1 cellular context compared by ENCODE assay signal in the genomic region with DNA sequence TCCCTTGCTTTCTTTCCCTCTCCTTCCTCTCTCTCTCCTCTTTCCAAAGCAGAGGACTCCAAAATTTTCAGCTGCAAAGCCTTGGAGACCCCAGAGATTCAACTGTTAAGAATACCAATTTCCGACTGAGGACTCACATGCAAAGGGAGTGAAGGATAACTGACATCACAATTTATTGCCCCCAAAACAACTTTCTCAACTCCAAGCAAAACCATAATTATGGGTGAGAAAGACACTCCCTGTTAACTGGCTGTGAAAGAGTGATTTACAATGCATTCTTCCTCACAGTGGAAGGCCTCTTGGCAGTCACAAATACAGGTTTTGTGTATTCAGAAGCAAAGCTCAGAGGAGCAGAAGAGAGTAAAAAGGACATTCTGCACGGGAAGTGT.
TF ChIP-seq lines count a peak whose summit lies in the region.

No MANE protein-coding gene starts in this region.

TF ChIP-seq in H1, 55 proteins besides CTCF, POLR2A, EP300 and RAD21:
- TF ChIP-seq SP2 (IDR thresholded peaks at IDR 0.05; ENCODE audit: low read length): no peak
- TF ChIP-seq KDM1A (IDR thresholded peaks at IDR 0.05; ENCODE audit: borderline replicate concordance, low read length): no peak
- no peak for TF ChIP-seq JUN (IDR thresholded peaks at IDR 0.05; ENCODE audit: low read depth, low read length)
- TF ChIP-seq, protein P1, sequence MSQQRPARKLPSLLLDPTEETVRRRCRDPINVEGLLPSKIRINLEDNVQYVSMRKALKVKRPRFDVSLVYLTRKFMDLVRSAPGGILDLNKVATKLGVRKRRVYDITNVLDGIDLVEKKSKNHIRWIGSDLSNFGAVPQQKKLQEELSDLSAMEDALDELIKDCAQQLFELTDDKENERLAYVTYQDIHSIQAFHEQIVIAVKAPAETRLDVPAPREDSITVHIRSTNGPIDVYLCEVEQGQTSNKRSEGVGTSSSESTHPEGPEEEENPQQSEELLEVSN (IDR thresholded peaks at IDR 0.05): no peak
- TF ChIP-seq NANOG (IDR thresholded peaks at IDR 0.05; ENCODE audit: insufficient read depth, low read depth, low read length, poor library complexity, severe bottlenecking): no peak
- no peak for TF ChIP-seq HDAC6 (IDR thresholded peaks at IDR 0.05; ENCODE audit: low read depth, low read length)
- TF ChIP-seq KDM5A (IDR thresholded peaks at IDR 0.05; ENCODE audit: low read length): no peak
- TF ChIP-seq EZH2 (IDR thresholded peaks at IDR 0.05; ENCODE audit: low read depth, low read length, severe bottlenecking): no peak
- no peak for TF ChIP-seq EGR1 (IDR thresholded peaks at IDR 0.05; ENCODE audit: borderline replicate concordance, low read depth, low read length)
- TF ChIP-seq BACH1 (IDR thresholded peaks at IDR 0.05; ENCODE audit: low read length): no peak
